ENCODE assay signal across 17 cellular contexts in genomic region chr7:124033807-124034753, GRCh38. TPM values are rescaled to one million over a fixed set of nuclear protein-coding genes. Genes with fewer than 3 reads are reported as not detected.
DNase-seq lines count a peak whose midpoint lies in the region; ATAC-seq, FAIRE-seq and TF ChIP-seq lines count a peak whose summit lies in the region.
"Had no signal": no experiment of that assay in that cellular context is flagged by ENCODE, and none has a peak within 500 bp of the region (broad histone marks: within the 10 kb centered on the region; RNA-seq: fewer than 3 reads in every experiment).

No MANE protein-coding gene starts in this region.

- no peak for FAIRE-seq in RCC 7860 (lab: Jason Lieb, UNC)

- H3K9me2 ChIP-seq in GM23338 (ENCODE audit: insufficient read depth), result 0 out of 2 replicates have a peak, but pooled peaks cover 3% of the 10 kb centered on the region

- no peak for ATAC-seq in GM23338
- no peak for ATAC-seq in T-helper 17 cell

- intact Hi-C loops in spleen (cut with DNase I; ENCODE audit: low total_unique reads), result no loop called here

- H3K27me3 Mint-ChIP-seq in GM23338 (ENCODE audit: insufficient read depth, low read depth, poor library complexity) (peaks cover 26% of the 10 kb centered on the region), T-helper 17 cell (peaks cover 36% of the 10 kb centered on the region)

- H3K4me1 Mint-ChIP-seq in GM23338 (peaks cover 28% of the 10 kb centered on the region), T-helper 17 cell (peaks cover 7% of the 10 kb centered on the region)

- H3K4me3 ChIP-seq in GM23338, result peak overlapping the region; percentile 79
- H3K4me3 ChIP-seq in iPS-15b (ENCODE audit: low read depth, low read length), result peak overlapping the region; percentile 74
- H3K4me3 ChIP-seq in spleen, result no peak overlapping the region
- H3K4me3 ChIP-seq: GM23248 had no signal

- 0 out of 2 replicates have a peak, but pooled peaks cover 3% of the 10 kb centered on the region for H3F3A ChIP-seq in GM23338 (replicated peaks; ENCODE audit: low read depth)

- TF ChIP-seq POLR2A in spleen (IDR thresholded peaks at IDR 0.05), result no peak

- 37 to 59% (median 46%) methylated on average over 16 of the region's 16 CpGs for WGBS in spleen, 5 donors

- H3K4me1 ChIP-seq in GM23338 (ENCODE audit: insufficient read depth) (peaks cover 24% of the 10 kb centered on the region), iPS-15b (ENCODE audit: control insufficient read depth, insufficient read depth, low read length) (peaks cover 11% of the 10 kb centered on the region), spleen (peaks cover 7 to 22% (median 18%) of the 10 kb centered on the region in 6 donors)

- H3K27me3 ChIP-seq in GM23338 (ENCODE audit: insufficient read depth) (peaks cover 44% of the 10 kb centered on the region), iPS-15b (ENCODE audit: control insufficient read depth, insufficient read depth, low read length) (peaks cover 46% of the 10 kb centered on the region), spleen (replicated peaks in 1 of 7) (peaks cover 0 to 61% (median 37%) of the 10 kb centered on the region in 7 donors)

- H3K36me3 Mint-ChIP-seq in GM23338 (ENCODE audit: low read depth) (no peaks in the 10 kb centered on the region), T-helper 17 cell (ENCODE audit: low read depth) (peaks cover 2% of the 10 kb centered on the region)
- H3K36me3 Mint-ChIP-seq: CD4-positive, CD25-positive, alpha-beta regulatory T cell had no signal

- H3K36me3 ChIP-seq in GM23338 (ENCODE audit: insufficient read depth) (no peaks in the 10 kb centered on the region), iPS-15b (ENCODE audit: control insufficient read depth, insufficient read depth, low read length) (no peaks in the 10 kb centered on the region), spleen (no peaks in the 10 kb centered on the region)

- H3K4me2 ChIP-seq in GM23338, result peak overlapping the region; percentile 88

- no peaks in the 10 kb centered on the region for H3K79me2 ChIP-seq in GM23338 (replicated peaks; ENCODE audit: insufficient read depth)

- peak overlapping the region; percentile 77 for H3K4me3 Mint-ChIP-seq in GM23338
- H3K4me3 Mint-ChIP-seq in T-helper 17 cell, result peak overlapping the region; percentile 47

- H3K9me3 Mint-ChIP-seq in GM23338, result no peaks in the 10 kb centered on the region

- peak overlapping the region; percentile 87 for H2AFZ ChIP-seq in GM23338
- H2AFZ ChIP-seq: GM23248 had no signal

- no peaks in the 10 kb centered on the region for H4K20me1 ChIP-seq in GM23338 (replicated peaks; ENCODE audit: insufficient read depth)

- H3K27ac ChIP-seq in GM23338 (ENCODE audit: low read depth), result no peak overlapping the region
- H3K27ac ChIP-seq in spleen, result no peak overlapping the region
- H3K27ac ChIP-seq: GM23248, HL-60 had no signal

- H3K27ac Mint-ChIP-seq in GM23338, result no peak overlapping the region
- H3K27ac Mint-ChIP-seq in T-helper 17 cell, result no peak overlapping the region
- H3K27ac Mint-ChIP-seq: CD4-positive, CD25-positive, alpha-beta regulatory T cell had no signal

- DNase-seq in GM23338 (ENCODE audit: low spot score), result peak; percentile 4
- DNase-seq in T-helper 17 cell, result no peak
- peak; percentile 56 for DNase-seq in putamen (ENCODE audit: low spot score)
- no peak for DNase-seq in RCC 7860 (ENCODE audit: low spot score)
- DNase-seq in spleen, result no peak
- no peak for DNase-seq in activated CD4-positive, alpha-beta T cell treated with anti-CD3 and anti-CD28 coated beads, Interleukin-2, amount 50 U/mL, for 48 hours
- no peak for DNase-seq in NCI-H82 (lab: John Stamatoyannopoulos, UW)
- DNase-seq: activated CD4-positive, CD25-positive, alpha-beta regulatory T cell treated with anti-CD3 and anti-CD28 coated beads, Interleukin-2, amount 50 U/mL, for 72 hours; CD4-positive, CD25-positive, alpha-beta regulatory T cell; stimulated activated CD4-positive, alpha-beta T cell treated with anti-CD3 and anti-CD28 coated beads, Interleukin-4, amount 100 ng/mL, for 1 hour; stimulated activated naive CD4-positive, alpha-beta T cell had no signal

- no peaks in the 10 kb centered on the region for H3K9me3 ChIP-seq in T-helper 17 cell (ENCODE audit: control insufficient read depth, low read length, poor library complexity, severe bottlenecking)
- no peaks in the 10 kb centered on the region for H3K9me3 ChIP-seq in iPS-15b (ENCODE audit: control insufficient read depth, insufficient read depth, low read length)
- no peaks in the 10 kb centered on the region for H3K9me3 ChIP-seq in spleen
- H3K9me3 ChIP-seq: body of pancreas had no signal

- no peak for TF ChIP-seq CTCF in GM23338 (conservative IDR thresholded peaks at IDR 0.05; ENCODE audit: low read depth in 2 of 2)
- no peak for TF ChIP-seq CTCF in spleen (IDR thresholded peaks at IDR 0.05 in 8 of 11, conservative IDR thresholded peaks at IDR 0.05 in 3 of 11)

- no peak overlapping the region for H3K9ac ChIP-seq in iPS-15b (ENCODE audit: low read depth, low read length)
- H3K9ac ChIP-seq: GM23248 had no signal

TF ChIP-seq in GM23338, 12 proteins besides CTCF, POLR2A, EP300 and RAD21 (continues in another document):
- TF ChIP-seq ETS1 (IDR thresholded peaks at IDR 0.05) (no peak), REST (IDR thresholded peaks at IDR 0.05; ENCODE audit: unreplicated experiment) (no peak), CREB1 (CRISPR knock-in tag; IDR thresholded peaks at IDR 0.05; ENCODE audit: low read depth) (no peak), JUNB (IDR thresholded peaks at IDR 0.05; ENCODE audit: unreplicated experiment) (no peak), NANOG (IDR thresholded peaks at IDR 0.05; ENCODE audit: borderline replicate concordance) (no peak), EZH2 (IDR thresholded peaks at IDR 0.05; ENCODE audit: low read depth, unreplicated experiment) (no peak), STAT1 (IDR thresholded peaks at IDR 0.05; ENCODE audit: unreplicated experiment) (no peak), ZNF331 (CRISPR knock-in tag; IDR thresholded peaks at IDR 0.05; ENCODE audit: low read depth) (no peak), ZNF114 (CRISPR knock-in tag; IDR thresholded peaks at IDR 0.05) (no peak)

RNA-seq across cellular contexts. Expression of gene TMEM229A, which starts 1.2 kb away (rescaled TPM):
- total RNA-seq in GM23338 (2014; rRNA removed; shearing (Covaris generic)), result 0.16 and 0.80 TPM in 2 replicates
- 0.63 and 0.94 TPM in 2 replicates for polyA plus RNA-seq in GM23338 (2016; fragmentation: Nextera tagmentation; extraction: Ambion mirVana)
- not detected for total RNA-seq in T-helper 17 cell
- under 1 TPM in 2 of 7 donors, not detected in 5; 0.17 to 0.33 TPM for total RNA-seq in spleen
- under 1 TPM in 1 of 3 donors, not detected in 2; 0.06 TPM for polyA plus RNA-seq in spleen
- total RNA-seq: body of pancreas; CD4-positive, CD25-positive, alpha-beta regulatory T cell; GM23248; M059J; renal cortical epithelial cell had no signal
- polyA plus RNA-seq: CD4-positive, CD25-positive, alpha-beta regulatory T cell; GM23248 had no signal

Comparison
In these comparisons a context has a peak if more than half of its experiments do, and no peak if none do; other contexts are left out.
1. DNase-seq: peak in GM23338 (single experiment) and putamen (single experiment); none in T-helper 17 cell (0 of 3), RCC 7860 (single experiment), spleen (single experiment), activated CD4-positive, alpha-beta T cell treated with anti-CD3 and anti-CD28 coated beads, Interleukin-2, amount 50 U/mL, for 48 hours (0 of 2) and NCI-H82 (single experiment).
2. H3K4me3 ChIP-seq: peak in GM23338 (single experiment) and iPS-15b (single experiment); none in spleen (0 of 8).